6 cellular contexts compared by ENCODE assay signal in genomic region chr19:11420894-11421606, GRCh38. TPM values are rescaled to one million over a fixed set of nuclear protein-coding genes. Genes with fewer than 3 reads are reported as not detected.
DNase-seq lines count a peak whose midpoint lies in the region; ATAC-seq, FAIRE-seq and TF ChIP-seq lines count a peak whose summit lies in the region.

No MANE protein-coding gene starts in this region.

- TF ChIP-seq RAD21 in H1 (IDR thresholded peaks at IDR 0.05 in 1 of 2, conservative IDR thresholded peaks at IDR 0.05 in 1 of 2; ENCODE audit: low read depth in 2 of 2, low read length in 2 of 2), result no peak

- H3K4me2 ChIP-seq in H1 (ENCODE audit: insufficient read depth in 1 of 2, low read depth in 2 of 2, low read length in 2 of 2), result peak overlapping the region; percentile 90 to 98

- POLR2A ChIA-PET in H1 (lab: Charles Lee; ENCODE audit: partially characterized antibody) (interaction anchor here (0.6 to 4.9 kb wide), 16 partner anchors 9 to 176 kb away, joined by 3 to 29 read pairs (median 4); partner anchors contain the start of genes ELAVL3, EPOR, ODAD3 and PRKCSH), Caco-2 (lab: Charles Lee) (no interaction called here)

- TF ChIP-seq POLR2A in H1 (IDR thresholded peaks at IDR 0.05; ENCODE audit: control extremely low read depth in 1 of 2, low read depth in 2 of 2, low read length in 2 of 2) (no peak; a peak in 1 of 3 replicates), sigmoid colon (IDR thresholded peaks at IDR 0.05) (no peak)

- DNase-seq in H1 (ENCODE audit: low read depth in 1 of 2, low spot score in 2 of 2), result peak in 1 of 2 experiments; percentile 86
- no peak for DNase-seq in sigmoid colon
- no peak for DNase-seq in Caco-2
- no peak for DNase-seq in pons (ENCODE audit: low spot score)

- no TSS peak for BruUV-seq in Caco-2 (replicated peaks; lab: Mats Ljungman, UMichigan)

- peaks cover 35% of the 10 kb centered on the region for H3K27me3 Mint-ChIP-seq in IgD-negative memory B cell
- H3K27me3 Mint-ChIP-seq in Caco-2 (ENCODE audit: insufficient read depth, unreplicated experiment), result no peaks in the 10 kb centered on the region

- H3K23me2 ChIP-seq in H1 (ENCODE audit: low read depth, low read length), result peaks cover 34% of the 10 kb centered on the region

- no peak overlapping the region for H2BK12ac ChIP-seq in H1 (ENCODE audit: low read depth, low read length)

- TF ChIP-seq EP300 in H1 (IDR thresholded peaks at IDR 0.05; ENCODE audit: borderline replicate concordance in 1 of 2, low read depth in 2 of 2, low read length in 2 of 2) (no peak), sigmoid colon (IDR thresholded peaks at IDR 0.05) (no peak)

- H3K9ac ChIP-seq in H1 (replicated peaks in 1 of 4; ENCODE audit: extremely low read depth in 1 of 4, low read depth in 3 of 4, low read length in 3 of 4), result 0 out of 7 replicates have a peak overlapping the region, but pooled peaks of 3 of the 4 experiments have one; percentile 16 to 35 (median 34)

- H3K79me2 ChIP-seq in H1 (ENCODE audit: control insufficient read depth in 1 of 2, insufficient read depth in 2 of 2, low read length in 2 of 2), result no peaks in the 10 kb centered on the region

- H2BK120ac ChIP-seq in H1 (replicated peaks; ENCODE audit: low read depth, low read length), result no peak overlapping the region

- peak overlapping the region; percentile 57 for H4K91ac ChIP-seq in H1 (replicated peaks; ENCODE audit: insufficient read length, low read length)

- TF ChIP-seq CTCF in H1 (IDR thresholded peaks at IDR 0.05; ENCODE audit: control extremely low read depth in 1 of 3, insufficient read depth in 1 of 3, low read depth in 1 of 3, low read length in 3 of 3), result no peak
- no peak for TF ChIP-seq CTCF in sigmoid colon (IDR thresholded peaks at IDR 0.05)
- no peak for TF ChIP-seq CTCF in Caco-2 (IDR thresholded peaks at IDR 0.05; ENCODE audit: insufficient read depth in 1 of 2, low read depth in 1 of 2, low read length in 1 of 2, severe bottlenecking in 1 of 2, unreplicated experiment in 1 of 2)

- peak overlapping the region in 2 of 3 donors; percentile 94 to 97 for H3K27ac Mint-ChIP-seq in IgD-negative memory B cell
- no peak overlapping the region for H3K27ac Mint-ChIP-seq in Caco-2 (ENCODE audit: unreplicated experiment)

- peak overlapping the region; percentile 81 to 92 (median 88) for H3K4me3 Mint-ChIP-seq in IgD-negative memory B cell
- H3K4me3 Mint-ChIP-seq in Caco-2 (ENCODE audit: unreplicated experiment), result no peak overlapping the region

- H3K27me3 ChIP-seq in H1 (replicated peaks in 1 of 4; ENCODE audit: control insufficient read depth in 3 of 4, extremely low read depth in 1 of 4, insufficient read depth in 3 of 4, low read length in 3 of 4) (peaks cover 2 to 28% (median 21%) of the 10 kb centered on the region in 4 experiments), sigmoid colon (peaks cover 43 to 82% (median 61%) of the 10 kb centered on the region in 3 donors), Caco-2 (replicated peaks; ENCODE audit: control insufficient read depth, insufficient read depth, low read length) (no peaks in the 10 kb centered on the region)

- peaks cover 0 to 15% (median 9%) of the 10 kb centered on the region in 4 experiments; a peak in 5 of 7 replicates for H3K4me1 ChIP-seq in H1 (replicated peaks in 1 of 4; ENCODE audit: control insufficient read depth in 3 of 4, insufficient read depth in 4 of 4, low read length in 3 of 4)
- H3K4me1 ChIP-seq in sigmoid colon, result peaks cover 0 to 41% (median 33%) of the 10 kb centered on the region in 4 donors
- H3K4me1 ChIP-seq in Caco-2, result no peaks in the 10 kb centered on the region

- no peak overlapping the region for H2BK20ac ChIP-seq in H1 (ENCODE audit: low read length)

- no peaks in the 10 kb centered on the region for H3K36me3 Mint-ChIP-seq in IgD-negative memory B cell
- H3K36me3 Mint-ChIP-seq in Caco-2 (ENCODE audit: insufficient read depth, unreplicated experiment), result peaks cover 7% of the 10 kb centered on the region

- no peak overlapping the region for H3K23ac ChIP-seq in H1 (ENCODE audit: insufficient read length)

- no peaks in the 10 kb centered on the region for H3K36me3 ChIP-seq in H1 (ENCODE audit: control insufficient read depth in 2 of 4, insufficient read depth in 4 of 4, low read length in 3 of 4)
- no peaks in the 10 kb centered on the region for H3K36me3 ChIP-seq in sigmoid colon
- no peaks in the 10 kb centered on the region for H3K36me3 ChIP-seq in Caco-2 (ENCODE audit: control insufficient read depth, insufficient read depth, low read length)

- 1% methylated on average over 16 of the region's 28 CpGs; no CpG with 5 or more reads in 1 of the 2 experiments for WGBS in H1 (ENCODE audit: extremely low coverage in 1 of 2, insufficient coverage in 1 of 2, insufficient read length in 1 of 2, insufficient replicate concordance in 2 of 2, low coverage in 1 of 2, low lambda C conversion rate in 2 of 2, missing lambda C conversion rate in 1 of 2), 2 experiments
- WGBS in sigmoid colon, 2 donors, result 9 to 16% methylated on average over 28 of the region's 28 CpGs

- H3K4me1 Mint-ChIP-seq in IgD-negative memory B cell, result peaks cover 20 to 28% (median 25%) of the 10 kb centered on the region in 3 donors
- peaks cover 6% of the 10 kb centered on the region for H3K4me1 Mint-ChIP-seq in Caco-2 (ENCODE audit: low read depth, unreplicated experiment)

- H3K9me3 Mint-ChIP-seq in IgD-negative memory B cell (no peaks in the 10 kb centered on the region), Caco-2 (ENCODE audit: unreplicated experiment) (no peaks in the 10 kb centered on the region)

- no peaks in the 10 kb centered on the region for H3K9me3 ChIP-seq in H1 (ENCODE audit: insufficient read depth in 2 of 2, low read depth in 1 of 2, low read length in 1 of 2)
- no peaks in the 10 kb centered on the region for H3K9me3 ChIP-seq in sigmoid colon
- H3K9me3 ChIP-seq in Caco-2, result no peaks in the 10 kb centered on the region

- H2BK15ac ChIP-seq in H1 (ENCODE audit: low read length), result peak overlapping the region; percentile 2; the same call in 1 of the 2 replicates

- H3K18ac ChIP-seq in H1 (ENCODE audit: extremely low read depth, low read length), result no peak overlapping the region; the same call in 1 of the 2 replicates

- H3K56ac ChIP-seq in H1 (replicated peaks; ENCODE audit: insufficient read length, low read depth, low read length), result no peak overlapping the region

- H2BK5ac ChIP-seq in H1 (ENCODE audit: low read depth, low read length), result peak overlapping the region; percentile 6; the same call in 1 of the 2 replicates

- H3K27ac ChIP-seq in H1 (ENCODE audit: low read depth, low read length), result no peak overlapping the region
- peak overlapping the region in 1 of 4 donors; percentile 4 for H3K27ac ChIP-seq in sigmoid colon

- H3K14ac ChIP-seq in H1 (ENCODE audit: insufficient read length), result no peak overlapping the region

- no peak overlapping the region for H3K4ac ChIP-seq in H1 (replicated peaks; ENCODE audit: insufficient read length, low read depth, low read length)

- no peaks in the 10 kb centered on the region for H4K20me1 ChIP-seq in H1 (replicated peaks in 1 of 2; ENCODE audit: control insufficient read depth in 1 of 2, insufficient read depth in 2 of 2, low read length in 2 of 2)

- no peak overlapping the region for H4K5ac ChIP-seq in H1 (ENCODE audit: insufficient read length, low read depth, low read length)

- ATAC-seq in HG03520 (IDR thresholded peaks at IDR 0.05; ENCODE audit: unreplicated experiment), result no peak

- H2AK5ac ChIP-seq in H1 (ENCODE audit: low read depth, low read length), result no peak overlapping the region

- peak overlapping the region; percentile 82 for H4K8ac ChIP-seq in H1 (ENCODE audit: extremely low read depth, insufficient read depth, low read length)

- CTCF ChIA-PET in H1 (lab: Charles Lee; ENCODE audit: partially characterized antibody), result interaction anchor here (1.0 to 13.7 kb wide), 9 partner anchors 14 to 138 kb away, joined by 3 to 197 read pairs (median 5); partner anchors contain the start of genes EPOR, ODAD3, PRKCSH and SWSAP1
- CTCF ChIA-PET in Caco-2 (lab: Charles Lee), result interaction anchor here (0.6 kb wide), 1 partner anchor 37 kb away, joined by 5 read pairs; the partner anchor contains the start of gene EPOR

- H3K4me3 ChIP-seq in H1 (ENCODE audit: extremely low read depth in 1 of 4, insufficient read depth in 2 of 4, low read depth in 3 of 4, low read length in 4 of 4), result peak overlapping the region; percentile 37 to 76 (median 63)
- peak overlapping the region in 3 of 4 donors; percentile 8 to 42 (median 38) for H3K4me3 ChIP-seq in sigmoid colon
- no peak overlapping the region for H3K4me3 ChIP-seq in Caco-2 (ENCODE audit: low read depth, low read length)

- H3K79me1 ChIP-seq in H1 (ENCODE audit: low read depth, low read length), result peaks cover 5% of the 10 kb centered on the region

- intact Hi-C loops in sigmoid colon (cut with DNase I), result no loop called here
- intact Hi-C loops in Caco-2 (cut with micrococcal nuclease; ENCODE audit: unreplicated experiment), result no loop called here

- FAIRE-seq in H1 (lab: Jason Lieb, UNC), result no peak

- peak overlapping the region; percentile 10; the same call in 1 of the 2 replicates for H2AFZ ChIP-seq in H1 (ENCODE audit: low read length)

RNA-seq across cellular contexts. Expression of gene RGL3, which starts 1.9 kb away (rescaled TPM):
- polyA plus RNA-seq in IgD-negative memory B cell (2.4 TPM), H1 (2011; rRNA removed) (36.9 and 78.7 TPM in 2 replicates), sigmoid colon (1 to 10 TPM; 1.8 to 8.5 (median 4.2) TPM)
- total RNA-seq in H1 (2021; fragmentation: NEBNext Ultra II Directional; extraction: Animal tissue kit (Norgen Biotek cat#: 25700)), result 40.9 and 47.8 TPM in 2 replicates
- polyA plus RNA-seq in H1 (2011; cell fraction: cytosol; rRNA removed), result 38.6 TPM
- polyA plus RNA-seq in H1 (2011; cell fraction: nucleus; rRNA removed), result 197 TPM
- polyA plus RNA-seq in H1 (2012, experiment 1 of 2), result 64.9 to 73.8 TPM (median 68.2 TPM) in 4 replicates
- 31.6 TPM for polyA plus RNA-seq in H1 (2012, experiment 2 of 2)
- polyA plus RNA-seq in H1 (2013, experiment 1 of 2), result 47.6 TPM
- polyA plus RNA-seq in H1 (2013, experiment 2 of 2), result 46.6 TPM
- polyA minus RNA-seq in H1 (2011; rRNA and poly(A)+ RNA removed), result 11.1 and 14.8 TPM in 2 replicates
- 29.8 TPM for polyA minus RNA-seq in H1 (2011; cell fraction: cytosol; rRNA and poly(A)+ RNA removed)
- polyA minus RNA-seq in H1 (2011; cell fraction: nucleus; rRNA and poly(A)+ RNA removed), result 57.1 TPM
- total RNA-seq in sigmoid colon (10 to 100 TPM in 1 of 4 donors, 1 to 10 TPM in 3; 1.1 to 15.5 (median 1.9) TPM), Caco-2 (2022) (53.1 and 58.8 TPM in 2 replicates)

RNA-seq across cellular contexts. Expression of gene ODAD3, which starts 13.9 kb away (rescaled TPM):
- 0.89 TPM for polyA plus RNA-seq in IgD-negative memory B cell
- total RNA-seq in H1 (2021; fragmentation: NEBNext Ultra II Directional; extraction: Animal tissue kit (Norgen Biotek cat#: 25700)), result 1.6 and 2.2 TPM in 2 replicates
- polyA plus RNA-seq in H1 (2011; rRNA removed), result 2.1 and 4.4 TPM in 2 replicates
- polyA plus RNA-seq in H1 (2011; cell fraction: cytosol; rRNA removed), result 3.0 TPM
- polyA plus RNA-seq in H1 (2011; cell fraction: nucleus; rRNA removed), result 2.9 TPM
- polyA plus RNA-seq in H1 (2012, experiment 1 of 2), result 2.2 to 3.8 TPM (median 3.1 TPM) in 4 replicates
- polyA plus RNA-seq in H1 (2012, experiment 2 of 2), result 2.0 TPM
- 4.0 TPM for polyA plus RNA-seq in H1 (2013, experiment 1 of 2)
- 4.2 TPM for polyA plus RNA-seq in H1 (2013, experiment 2 of 2)
- polyA minus RNA-seq in H1 (2011; rRNA and poly(A)+ RNA removed), result 0.24 and 0.25 TPM in 2 replicates
- 0.95 TPM for polyA minus RNA-seq in H1 (2011; cell fraction: cytosol; rRNA and poly(A)+ RNA removed)
- polyA minus RNA-seq in H1 (2011; cell fraction: nucleus; rRNA and poly(A)+ RNA removed), result 0.30 TPM
- total RNA-seq in sigmoid colon, result not detected
- 1 to 10 TPM in 1 of 3 donors, under 1 TPM in 1, not detected in 1; 0.29 to 1.4 TPM for polyA plus RNA-seq in sigmoid colon
- total RNA-seq in Caco-2 (2022), result not detected in 2 replicates

RNA-seq across cellular contexts. Expression of gene PRKCSH, which starts 14.4 kb away (rescaled TPM):
- polyA plus RNA-seq in IgD-negative memory B cell (77.5 TPM), H1 (2011; rRNA removed) (97.2 and 267 TPM in 2 replicates), sigmoid colon (100 to 1,000 TPM in 1 of 3 donors, 10 to 100 TPM in 2; 65.0 to 187 (median 96.7) TPM)
- 337 and 341 TPM in 2 replicates for total RNA-seq in H1 (2021; fragmentation: NEBNext Ultra II Directional; extraction: Animal tissue kit (Norgen Biotek cat#: 25700))
- 109 TPM for polyA plus RNA-seq in H1 (2011; cell fraction: cytosol; rRNA removed)
- polyA plus RNA-seq in H1 (2011; cell fraction: nucleus; rRNA removed), result 496 TPM
- polyA plus RNA-seq in H1 (2012, experiment 1 of 2), result 197 to 438 TPM (median 349 TPM) in 4 replicates
- polyA plus RNA-seq in H1 (2012, experiment 2 of 2), result 305 TPM
- 349 TPM for polyA plus RNA-seq in H1 (2013, experiment 1 of 2)
- polyA plus RNA-seq in H1 (2013, experiment 2 of 2), result 317 TPM
- polyA minus RNA-seq in H1 (2011; rRNA and poly(A)+ RNA removed), result 114 and 172 TPM in 2 replicates
- 276 TPM for polyA minus RNA-seq in H1 (2011; cell fraction: cytosol; rRNA and poly(A)+ RNA removed)
- 164 TPM for polyA minus RNA-seq in H1 (2011; cell fraction: nucleus; rRNA and poly(A)+ RNA removed)
- total RNA-seq in sigmoid colon (10 to 100 TPM; 57.6 to 98.0 (median 83.9) TPM), Caco-2 (2022) (412 and 456 TPM in 2 replicates)

RNA-seq across cellular contexts. Expression of gene EPOR, which starts 36.9 kb away (rescaled TPM):
- 8.1 TPM for polyA plus RNA-seq in IgD-negative memory B cell
- 13.1 and 13.9 TPM in 2 replicates for total RNA-seq in H1 (2021; fragmentation: NEBNext Ultra II Directional; extraction: Animal tissue kit (Norgen Biotek cat#: 25700))
- 23.4 and 32.3 TPM in 2 replicates for polyA plus RNA-seq in H1 (2011; rRNA removed)
- 19.0 TPM for polyA plus RNA-seq in H1 (2011; cell fraction: cytosol; rRNA removed)
- polyA plus RNA-seq in H1 (2011; cell fraction: nucleus; rRNA removed), result 55.0 TPM
- 12.4 to 18.7 TPM (median 16.6 TPM) in 4 replicates for polyA plus RNA-seq in H1 (2012, experiment 1 of 2)
- 16.9 TPM for polyA plus RNA-seq in H1 (2012, experiment 2 of 2)
- polyA plus RNA-seq in H1 (2013, experiment 1 of 2), result 11.1 TPM
- 11.9 TPM for polyA plus RNA-seq in H1 (2013, experiment 2 of 2)
- polyA minus RNA-seq in H1 (2011; rRNA and poly(A)+ RNA removed), result 6.0 and 6.9 TPM in 2 replicates
- polyA minus RNA-seq in H1 (2011; cell fraction: cytosol; rRNA and poly(A)+ RNA removed), result 13.9 TPM
- polyA minus RNA-seq in H1 (2011; cell fraction: nucleus; rRNA and poly(A)+ RNA removed), result 11.4 TPM
- 1 to 10 TPM in 3 of 4 donors, under 1 TPM in 1; 0.83 to 4.9 (median 2.4) TPM for total RNA-seq in sigmoid colon
- polyA plus RNA-seq in sigmoid colon, result 1 to 10 TPM in 1 of 3 donors, under 1 TPM in 1, not detected in 1; 0.46 to 3.3 TPM
- 6.1 and 7.9 TPM in 2 replicates for total RNA-seq in Caco-2 (2022)

RNA-seq across cellular contexts. Expression of gene SWSAP1, which starts 46.6 kb away (rescaled TPM):
- polyA plus RNA-seq in IgD-negative memory B cell, result 6.4 TPM
- 3.1 and 3.2 TPM in 2 replicates for total RNA-seq in H1 (2021; fragmentation: NEBNext Ultra II Directional; extraction: Animal tissue kit (Norgen Biotek cat#: 25700))
- 5.1 and 5.2 TPM in 2 replicates for polyA plus RNA-seq in H1 (2011; rRNA removed)
- polyA plus RNA-seq in H1 (2011; cell fraction: cytosol; rRNA removed), result 3.7 TPM
- 3.3 TPM for polyA plus RNA-seq in H1 (2011; cell fraction: nucleus; rRNA removed)
- 2.0 to 4.0 TPM (median 3.5 TPM) in 4 replicates for polyA plus RNA-seq in H1 (2012, experiment 1 of 2)
- polyA plus RNA-seq in H1 (2012, experiment 2 of 2), result 3.0 TPM
- polyA plus RNA-seq in H1 (2013, experiment 1 of 2), result 4.8 TPM
- polyA plus RNA-seq in H1 (2013, experiment 2 of 2), result 4.5 TPM
- 0.76 and 1.2 TPM in 2 replicates for polyA minus RNA-seq in H1 (2011; rRNA and poly(A)+ RNA removed)
- polyA minus RNA-seq in H1 (2011; cell fraction: cytosol; rRNA and poly(A)+ RNA removed), result 2.0 TPM
- 2.6 TPM for polyA minus RNA-seq in H1 (2011; cell fraction: nucleus; rRNA and poly(A)+ RNA removed)
- 1 to 10 TPM in 2 of 4 donors, under 1 TPM in 2; 0.71 to 1.8 (median 0.96) TPM for total RNA-seq in sigmoid colon
- 1 to 10 TPM; 3.0 to 4.3 (median 3.9) TPM for polyA plus RNA-seq in sigmoid colon
- total RNA-seq in Caco-2 (2022), result 3.7 and 3.9 TPM in 2 replicates
